1 cellular context compared by ENCODE assay signal in genomic region chr12:65891219-65891618, GRCh38.
TF ChIP-seq lines count a peak whose summit lies in the region.

No MANE protein-coding gene starts in this region.

TF ChIP-seq in A549, 52 proteins besides CTCF, POLR2A, EP300 and RAD21 (continued from another document):
- TF ChIP-seq FOSB (CRISPR knock-in tag; IDR thresholded peaks at IDR 0.05) = no peak
- no peak for TF ChIP-seq TP53 (CRISPR knock-in tag; IDR thresholded peaks at IDR 0.05)
- TF ChIP-seq USF2 (IDR thresholded peaks at IDR 0.05) = no peak
TF ChIP-seq in A549: peak in this region for 0.
